Comparison of ENCODE assay signal across 8 cellular contexts in the genomic region with DNA sequence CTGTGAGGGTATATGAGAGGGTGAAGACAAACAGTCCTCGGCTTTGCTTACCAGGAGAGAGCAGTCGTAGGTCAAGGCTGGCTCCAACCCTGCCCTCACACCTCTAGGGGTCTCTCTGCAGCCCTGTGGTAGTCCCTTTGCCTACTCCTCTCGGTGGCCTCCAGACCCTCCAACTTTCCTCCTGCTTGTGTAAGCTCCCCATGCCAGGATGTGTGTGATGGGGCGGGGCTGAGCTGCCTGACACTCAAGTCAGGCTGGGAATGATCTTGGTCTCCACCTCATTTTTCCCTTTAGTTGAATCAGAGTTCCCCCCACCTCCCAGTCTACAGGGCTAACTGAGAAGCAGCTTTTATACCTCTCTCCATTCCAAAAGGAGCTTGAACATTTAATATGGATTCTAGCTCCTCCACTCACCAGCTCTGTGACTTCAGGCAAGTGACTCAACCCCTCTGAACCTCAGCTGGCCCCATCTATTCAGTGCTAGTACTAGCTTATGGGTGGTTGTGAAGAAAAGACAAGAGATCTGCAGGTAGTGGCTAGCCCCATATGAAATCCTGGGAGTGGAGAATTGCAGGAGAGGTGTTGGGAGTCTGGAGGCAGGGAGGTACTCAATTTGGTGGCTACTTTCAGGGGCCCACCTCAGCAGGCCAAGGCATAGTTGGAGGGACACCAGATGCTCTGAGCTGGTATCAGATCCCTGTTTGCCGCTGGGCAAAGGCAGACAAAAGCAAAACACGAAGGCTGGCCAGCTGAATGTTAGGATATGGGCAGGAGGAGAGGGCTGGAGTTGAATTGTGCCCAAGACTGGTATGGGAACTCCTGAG. TPM values are rescaled to one million over a fixed set of nuclear protein-coding genes. Genes with fewer than 3 reads are reported as not detected.
DNase-seq lines count a peak whose midpoint lies in the region; ATAC-seq and TF ChIP-seq lines count a peak whose summit lies in the region.

No MANE protein-coding gene starts in this region.

- ATAC-seq in HG02678 (IDR thresholded peaks at IDR 0.05; ENCODE audit: unreplicated experiment) (peak; percentile 11), GM18870 (IDR thresholded peaks at IDR 0.05; ENCODE audit: unreplicated experiment) (no peak)

- peaks cover 3% of the 10 kb centered on the region for H3F3A ChIP-seq in SK-N-SH (replicated peaks; ENCODE audit: insufficient read depth)

- peak overlapping the region; percentile 99 for H3K4me2 ChIP-seq in SK-N-SH

- H3K27me3 ChIP-seq in SK-N-SH (ENCODE audit: insufficient read depth) = no peaks in the 10 kb centered on the region
- peaks cover 12% of the 10 kb centered on the region for H3K27me3 ChIP-seq in neutrophil

- H3K9ac ChIP-seq in ES-I3 (ENCODE audit: low read depth, low read length) = peak overlapping the region; percentile 55; the same call in 1 of the 2 replicates
- peak overlapping the region; percentile 54; the same call in 1 of the 2 replicates for H3K9ac ChIP-seq in SK-N-SH

- CTCF ChIA-PET in SK-N-SH (lab: Yijun Ruan, JAX) = interaction anchor here (0.7 to 13.7 kb wide), 8 partner anchors 10 to 450 kb away, joined by 3 to 224 read pairs (median 4); a partner anchor contains a TSS

- TF ChIP-seq RAD21 in SK-N-SH (IDR thresholded peaks at IDR 0.05; ENCODE audit: low read length) = no peak

- 25% methylated on average over 6 of the region's 6 CpGs for WGBS in SK-N-SH (ENCODE audit: low lambda C conversion rate)

- H3K79me2 ChIP-seq in SK-N-SH (ENCODE audit: insufficient read depth) = peaks cover 7% of the 10 kb centered on the region; the same call in 1 of the 2 replicates

- H2AFZ ChIP-seq in SK-N-SH (ENCODE audit: low read depth) = peak overlapping the region; percentile 9; the same call in 1 of the 2 replicates

- peaks cover 5% of the 10 kb centered on the region; the same call in 1 of the 2 replicates for H4K20me1 ChIP-seq in SK-N-SH (ENCODE audit: insufficient read depth)

- 0 out of 4 replicates have a peak, but pooled peaks of 1 of the 2 experiments have one; percentile 32 for TF ChIP-seq EP300 in SK-N-SH (IDR thresholded peaks at IDR 0.05; ENCODE audit: borderline replicate concordance in 1 of 2, low read depth in 1 of 2, low read length in 1 of 2)

- H3K4me3 ChIP-seq in SK-N-SH (ENCODE audit: low read depth in 2 of 2, low read length in 1 of 2) (peak overlapping the region; percentile 53 to 65), epithelial cell of esophagus (ENCODE audit: low read length) (peak overlapping the region; percentile 55), neutrophil (ENCODE audit: low read depth in 1 of 2, low read length in 1 of 2) (peak overlapping the region; percentile 31 to 66)

- H3K4me1 ChIP-seq in ES-I3 (ENCODE audit: insufficient read depth, low read length) (peaks cover 46% of the 10 kb centered on the region; the same call in 1 of the 2 replicates), SK-N-SH (ENCODE audit: control insufficient read depth in 1 of 2, insufficient read depth in 2 of 2, low read depth in 1 of 2, low read length in 1 of 2) (peaks cover 14 to 77% of the 10 kb centered on the region in 2 experiments), neutrophil (ENCODE audit: control insufficient read depth in 1 of 2, insufficient read depth in 1 of 2, low read depth in 1 of 2, low read length in 1 of 2) (peaks cover 56 to 61% of the 10 kb centered on the region in 2 experiments)

- peak; percentile 66 for DNase-seq in SK-N-SH
- peak; percentile 52 for DNase-seq in epithelial cell of esophagus (ENCODE audit: low read depth)
- DNase-seq in superior temporal gyrus (ENCODE audit: extremely low spot score) = no peak
- DNase-seq in SHP77 (lab: John Stamatoyannopoulos, UW) = no peak

- H3K9me3 ChIP-seq in ES-I3 (ENCODE audit: control insufficient read depth, insufficient read depth, low read length) (no peaks in the 10 kb centered on the region), SK-N-SH (no peaks in the 10 kb centered on the region), neutrophil (no peaks in the 10 kb centered on the region)

- H3K27ac ChIP-seq in SK-N-SH (ENCODE audit: low read depth in 2 of 2, low read length in 1 of 2) (peak overlapping the region in 1 of 2 experiments; percentile 64; a peak in 2 of 4 replicates), neutrophil (no peak overlapping the region)

- POLR2A ChIA-PET in SK-N-SH (lab: Yijun Ruan, JAX) = interaction anchor here (0.6 to 4.7 kb wide), 4 partner anchors 10 to 44 kb away, joined by 3 to 49 read pairs (median 6); a partner anchor contains a TSS

- TF ChIP-seq CTCF in SK-N-SH (IDR thresholded peaks at IDR 0.05) = no peak
- no peak for TF ChIP-seq CTCF in epithelial cell of esophagus (IDR thresholded peaks at IDR 0.05; ENCODE audit: insufficient read depth, low read depth, low read length, missing control alignments)
- TF ChIP-seq CTCF in neutrophil (IDR thresholded peaks at IDR 0.05) = no peak

- H3K36me3 ChIP-seq in ES-I3 (ENCODE audit: insufficient read depth, low read length) (no peaks in the 10 kb centered on the region; the same call in 1 of the 2 replicates), SK-N-SH (replicated peaks in 1 of 2; ENCODE audit: control insufficient read depth in 1 of 2, insufficient read depth in 2 of 2, low read length in 1 of 2) (no peaks in the 10 kb centered on the region), neutrophil (no peaks in the 10 kb centered on the region)

- H3K9me2 ChIP-seq in SK-N-SH = no peaks in the 10 kb centered on the region

TF ChIP-seq in SK-N-SH, 30 proteins besides CTCF, POLR2A, EP300 and RAD21:
- TF ChIP-seq TAF1 (IDR thresholded peaks at IDR 0.05; ENCODE audit: borderline replicate concordance, low read depth, low read length) (no peak), GATA2 (CRISPR knock-in tag; IDR thresholded peaks at IDR 0.05) (peak; percentile 61)
- TF ChIP-seq, protein P1, sequence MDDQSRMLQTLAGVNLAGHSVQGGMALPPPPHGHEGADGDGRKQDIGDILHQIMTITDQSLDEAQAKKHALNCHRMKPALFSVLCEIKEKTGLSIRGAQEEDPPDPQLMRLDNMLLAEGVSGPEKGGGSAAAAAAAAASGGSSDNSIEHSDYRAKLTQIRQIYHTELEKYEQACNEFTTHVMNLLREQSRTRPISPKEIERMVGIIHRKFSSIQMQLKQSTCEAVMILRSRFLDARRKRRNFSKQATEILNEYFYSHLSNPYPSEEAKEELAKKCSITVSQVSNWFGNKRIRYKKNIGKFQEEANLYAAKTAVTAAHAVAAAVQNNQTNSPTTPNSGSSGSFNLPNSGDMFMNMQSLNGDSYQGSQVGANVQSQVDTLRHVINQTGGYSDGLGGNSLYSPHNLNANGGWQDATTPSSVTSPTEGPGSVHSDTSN (IDR thresholded peaks at IDR 0.05) = no peak
- TF ChIP-seq, protein P2, sequence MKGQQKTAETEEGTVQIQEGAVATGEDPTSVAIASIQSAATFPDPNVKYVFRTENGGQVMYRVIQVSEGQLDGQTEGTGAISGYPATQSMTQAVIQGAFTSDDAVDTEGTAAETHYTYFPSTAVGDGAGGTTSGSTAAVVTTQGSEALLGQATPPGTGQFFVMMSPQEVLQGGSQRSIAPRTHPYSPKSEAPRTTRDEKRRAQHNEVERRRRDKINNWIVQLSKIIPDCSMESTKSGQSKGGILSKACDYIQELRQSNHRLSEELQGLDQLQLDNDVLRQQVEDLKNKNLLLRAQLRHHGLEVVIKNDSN (IDR thresholded peaks at IDR 0.05; ENCODE audit: borderline replicate concordance, low read depth) = no peak

RNA-seq across cellular contexts. Expression of a gene that starts 1.0 kb away (rescaled TPM):
- 44.5 and 49.7 TPM in 2 replicates for polyA plus RNA-seq in SK-N-SH (2012; rRNA removed)
- 23.7 and 34.3 TPM in 2 replicates for polyA plus RNA-seq in SK-N-SH (2012; cell fraction: cytosol; rRNA removed)
- 72.9 and 74.9 TPM in 2 replicates for polyA plus RNA-seq in SK-N-SH (2012; cell fraction: nucleus; rRNA removed)

RNA-seq across cellular contexts. Expression of a gene that starts 7.6 kb away (rescaled TPM):
- polyA plus RNA-seq in SK-N-SH (2012; rRNA removed) = 0.13 TPM in 1 of 2 replicates, not detected in the other
- not detected in 2 replicates for polyA plus RNA-seq in SK-N-SH (2012; cell fraction: cytosol; rRNA removed)
- not detected in 2 replicates for polyA plus RNA-seq in SK-N-SH (2012; cell fraction: nucleus; rRNA removed)

RNA-seq across cellular contexts. Expression of a gene that starts 22.5 kb away (rescaled TPM):
- 843 and 1,069 TPM in 2 replicates for polyA plus RNA-seq in SK-N-SH (2012; rRNA removed)
- 915 and 1,057 TPM in 2 replicates for polyA plus RNA-seq in SK-N-SH (2012; cell fraction: cytosol; rRNA removed)
- polyA plus RNA-seq in SK-N-SH (2012; cell fraction: nucleus; rRNA removed) = 744 and 797 TPM in 2 replicates

RNA-seq across cellular contexts. Expression of a gene that starts 33.0 kb away (rescaled TPM):
- polyA plus RNA-seq in SK-N-SH (2012; rRNA removed) = 125 and 163 TPM in 2 replicates
- polyA plus RNA-seq in SK-N-SH (2012; cell fraction: cytosol; rRNA removed) = 69.7 and 109 TPM in 2 replicates
- 108 and 123 TPM in 2 replicates for polyA plus RNA-seq in SK-N-SH (2012; cell fraction: nucleus; rRNA removed)

RNA-seq across cellular contexts. Expression of a gene that starts 41.0 kb away (rescaled TPM):
- 5.8 and 6.4 TPM in 2 replicates for polyA plus RNA-seq in SK-N-SH (2012; rRNA removed)
- polyA plus RNA-seq in SK-N-SH (2012; cell fraction: cytosol; rRNA removed) = 4.0 and 4.4 TPM in 2 replicates
- polyA plus RNA-seq in SK-N-SH (2012; cell fraction: nucleus; rRNA removed) = 7.8 and 12.0 TPM in 2 replicates

Comparison
In these comparisons a context has a peak if more than half of its experiments do, and no peak if none do; other contexts are left out.
1. DNase-seq: peak in SK-N-SH (single experiment) and epithelial cell of esophagus (single experiment); none in superior temporal gyrus (single experiment) and SHP77 (0 of 2).
2. Peak in every context shown above with its lines, with median percentiles within 50 percentile points of each other: H3K4me3 ChIP-seq.